In genomic region chr20:42610070-42610469, GRCh38 we compare ENCODE assay signal across 18 cellular contexts.
DNase-seq lines count a peak whose midpoint lies in the region; ATAC-seq and TF ChIP-seq lines count a peak whose summit lies in the region.
"Had no signal": no experiment of that assay in that cellular context is flagged by ENCODE, and none has a peak within 500 bp of the region (broad histone marks: within the 10 kb centered on the region; RNA-seq: fewer than 3 reads in every experiment).

No MANE protein-coding gene starts in this region.

- H3K4me2 ChIP-seq in DND-41 (ENCODE audit: insufficient read depth, low read length), result no peak overlapping the region
- H3K4me2 ChIP-seq: BLaER1 had no signal

- H3K36me3 Mint-ChIP-seq in endodermal cell (ENCODE audit: low read depth), result no peaks in the 10 kb centered on the region
- H3K36me3 Mint-ChIP-seq: CD14-positive monocyte; CD8-positive, alpha-beta memory T cell had no signal

- no peaks in the 10 kb centered on the region for H3K36me3 ChIP-seq in DND-41 (ENCODE audit: insufficient read depth, low read length)
- H3K36me3 ChIP-seq in endodermal cell (ENCODE audit: control insufficient read depth, insufficient read depth, low read length), result no peaks in the 10 kb centered on the region
- H3K36me3 ChIP-seq: BLaER1 had no signal

- H3K4me1 ChIP-seq in DND-41 (ENCODE audit: insufficient read depth, low read length) (no peaks in the 10 kb centered on the region), endodermal cell (ENCODE audit: control insufficient read depth, insufficient read depth, low read length) (peaks cover under 1% of the 10 kb centered on the region), right cardiac atrium (ENCODE audit: control insufficient read depth, insufficient read depth, low read length) (no peaks in the 10 kb centered on the region)
- H3K4me1 ChIP-seq: BLaER1 had no signal

- H3K27ac Mint-ChIP-seq in endodermal cell, result no peak overlapping the region
- H3K27ac Mint-ChIP-seq: B cell; CD4-positive, alpha-beta T cell; CD8-positive, alpha-beta memory T cell had no signal

- H3K27me3 ChIP-seq in DND-41 (ENCODE audit: insufficient read depth, low read length, poor library complexity) (no peaks in the 10 kb centered on the region), endodermal cell (ENCODE audit: control insufficient read depth, insufficient read depth, low read length, poor library complexity, severe bottlenecking) (no peaks in the 10 kb centered on the region), right cardiac atrium (ENCODE audit: control insufficient read depth, insufficient read depth) (no peaks in the 10 kb centered on the region)
- H3K27me3 ChIP-seq: BLaER1 had no signal

- no peaks in the 10 kb centered on the region for H4K20me1 ChIP-seq in DND-41 (ENCODE audit: insufficient read depth, low read length)
- H4K20me1 ChIP-seq: BLaER1 had no signal

- TF ChIP-seq CTCF in C4-2B (conservative IDR thresholded peaks at IDR 0.05), result peak; percentile 17
- peak; percentile 10 for TF ChIP-seq CTCF in DND-41 (IDR thresholded peaks at IDR 0.05; ENCODE audit: borderline replicate concordance, extremely low read depth, low read length, poor library complexity, severe bottlenecking)
- TF ChIP-seq CTCF in endodermal cell (conservative IDR thresholded peaks at IDR 0.05), result peak; percentile 44

- no peak for DNase-seq in DND-41
- peak; percentile 29 for DNase-seq in NAMALWA (ENCODE audit: low spot score)
- no peak for DNase-seq in endodermal cell
- no peak for DNase-seq in A172 (ENCODE audit: low spot score)
- no peak for DNase-seq in activated CD4-positive, alpha-beta T cell treated with anti-CD3 and anti-CD28 coated beads for 4 hours
- no peak for DNase-seq in right cardiac atrium
- DNase-seq: CD4-positive, alpha-beta T cell; CD8-positive, alpha-beta memory T cell; DMS 273 treated with DMSO at 0.1 percent for 48 hours; DMS79; GF-D8; GOT3; HCEC 1CT had no signal

- peaks cover 8% of the 10 kb centered on the region for H3K9me3 Mint-ChIP-seq in endodermal cell

- H3K4me3 Mint-ChIP-seq in endodermal cell, result no peak overlapping the region
- H3K4me3 Mint-ChIP-seq: B cell; CD14-positive monocyte; CD4-positive, alpha-beta T cell; CD8-positive, alpha-beta memory T cell had no signal

- intact Hi-C loops in right cardiac atrium (cut with DNase I), result no loop called here

- no peak overlapping the region for H3K9ac ChIP-seq in DND-41 (ENCODE audit: low read depth, low read length)
- H3K9ac ChIP-seq in endodermal cell (ENCODE audit: extremely low read depth, low read length, poor library complexity, severe bottlenecking), result no peak overlapping the region
- H3K9ac ChIP-seq: BLaER1 had no signal

- 83 to 90% methylated on average over 3 to 4 of the region's 4 CpGs for WGBS in endodermal cell (ENCODE audit: insufficient coverage in 1 of 2, insufficient read length in 1 of 2), 2 experiments
- 75% methylated on average over 4 of the region's 4 CpGs for WGBS in right cardiac atrium

- H3K4me3 ChIP-seq in DND-41 (ENCODE audit: low read depth in 1 of 2, low read length in 2 of 2) (no peak overlapping the region), endodermal cell (ENCODE audit: low read length) (no peak overlapping the region), right cardiac atrium (ENCODE audit: low read length) (no peak overlapping the region)
- H3K4me3 ChIP-seq: BLaER1 had no signal

- H2AFZ ChIP-seq in DND-41 (ENCODE audit: low read depth, low read length), result no peak overlapping the region

- no peak for ATAC-seq in DND-41 (ENCODE audit: insufficient read depth, low read depth)
- no peak for ATAC-seq in HG03469 (IDR thresholded peaks at IDR 0.05; ENCODE audit: unreplicated experiment)
- ATAC-seq in right cardiac atrium, result no peak

- H3K27me3 Mint-ChIP-seq in endodermal cell (ENCODE audit: insufficient read depth), result peaks cover 18% of the 10 kb centered on the region
- H3K27me3 Mint-ChIP-seq: B cell; CD4-positive, alpha-beta T cell; CD8-positive, alpha-beta memory T cell had no signal

- H3K27ac ChIP-seq in C4-2B, result no peak overlapping the region
- H3K27ac ChIP-seq in DND-41 (ENCODE audit: low read length), result no peak overlapping the region
- H3K27ac ChIP-seq in endodermal cell (ENCODE audit: low read depth, low read length), result no peak overlapping the region
- H3K27ac ChIP-seq in right cardiac atrium (ENCODE audit: low read length), result no peak overlapping the region
- H3K27ac ChIP-seq: BLaER1 had no signal

- H3K4me1 Mint-ChIP-seq in endodermal cell, result peaks cover 4% of the 10 kb centered on the region
- H3K4me1 Mint-ChIP-seq: B cell; CD14-positive monocyte; CD8-positive, alpha-beta memory T cell had no signal

- no peaks in the 10 kb centered on the region for H3K79me2 ChIP-seq in DND-41 (ENCODE audit: insufficient read depth, low read length)

- H3K9me3 ChIP-seq in DND-41 (ENCODE audit: insufficient read depth, low read length, severe bottlenecking), result no peaks in the 10 kb centered on the region
- peaks cover 21% of the 10 kb centered on the region for H3K9me3 ChIP-seq in endodermal cell (ENCODE audit: control insufficient read depth, low read length)
- no peaks in the 10 kb centered on the region for H3K9me3 ChIP-seq in right cardiac atrium (ENCODE audit: control insufficient read depth, low read length)
- H3K9me3 ChIP-seq: BLaER1 had no signal
